In the genomic region with DNA sequence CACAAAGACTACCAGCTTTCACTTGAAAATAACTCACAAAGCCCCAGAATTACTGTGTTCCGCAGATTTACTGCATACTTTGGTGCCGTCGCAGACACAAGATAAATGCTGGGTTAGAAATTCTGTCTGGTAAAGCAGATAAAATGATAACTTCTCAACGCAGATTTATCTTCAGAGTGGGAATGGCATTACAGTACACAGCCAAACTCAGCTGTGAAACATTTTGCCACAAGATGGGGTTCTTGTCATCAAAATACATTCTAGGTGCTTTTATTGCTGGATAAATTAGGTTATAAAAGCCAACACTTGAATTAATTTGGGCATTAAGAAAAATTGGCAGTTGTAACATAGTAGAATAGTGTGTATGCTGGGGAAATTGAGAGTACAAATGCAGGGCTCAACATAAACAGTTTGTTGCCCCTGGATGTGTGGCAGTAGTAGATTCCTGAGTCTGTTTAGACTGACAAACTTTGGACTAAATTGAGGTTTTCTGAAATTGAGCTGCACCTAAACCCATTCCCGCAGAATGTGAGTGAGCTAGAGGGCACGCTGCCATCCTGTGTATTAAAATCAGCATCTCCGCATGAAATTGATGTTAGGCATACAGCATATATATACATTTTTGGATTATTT, we compare ENCODE assay signal across 12 cellular contexts.
A peak's percentile ranks its signal among the peaks of the same experiment; 100 is the strongest.
DNase-seq lines count a peak whose midpoint lies in the region; ATAC-seq, FAIRE-seq and TF ChIP-seq lines count a peak whose summit lies in the region.
"Had no signal": no experiment of that assay in that cellular context is flagged by ENCODE, and none has a peak within 500 bp of the region (broad histone marks: within the 10 kb centered on the region; RNA-seq: fewer than 3 reads in every experiment).

No MANE protein-coding gene starts in this region.

- H3K4me1 Mint-ChIP-seq in activated B cell treated with CpG ODN at 0.5 μM for 24 hours (no peaks in the 10 kb centered on the region), CD14-positive monocyte (no peaks in the 10 kb centered on the region)

- DNase-seq in GM12891 (ENCODE audit: insufficient read length, low spot score) (no peak), activated B cell treated with CpG ODN at 0.5 μM for 24 hours (no peak), heart left ventricle (no peak), gastrocnemius medialis (no peak), CD14-positive monocyte (ENCODE audit: low spot score) (no peak), NCI-H524 treated with DMSO at 0.1 percent for 48 hours (lab: John Stamatoyannopoulos, UW) (no peak), GF-D8 (lab: John Stamatoyannopoulos, UW) (no peak)
- DNase-seq: activated CD4-positive, alpha-beta T cell treated with anti-CD3 and anti-CD28 coated beads for 48 hours; mucosa of descending colon; NCI-H774 had no signal

- peak; percentile 28 for ATAC-seq in activated B cell treated with CpG ODN at 0.5 μM for 24 hours (ENCODE audit: low read depth)
- peak in 2 of 4 donors; percentile 54 to 55 for ATAC-seq in heart left ventricle
- no peak for ATAC-seq in gastrocnemius medialis
- ATAC-seq in HG02571 (IDR thresholded peaks at IDR 0.05; ENCODE audit: unreplicated experiment), result no peak
- ATAC-seq: mucosa of descending colon had no signal

- H3K36me3 ChIP-seq in heart left ventricle (peaks cover 0 to 28% (median 0%) of the 10 kb centered on the region in 9 donors), gastrocnemius medialis (no peaks in the 10 kb centered on the region)

- POLR2A ChIA-PET in activated B cell treated with CpG ODN at 0.5 μM for 24 hours (lab: Charles Lee), result interaction anchor here (0.8 to 1.2 kb wide), 3 partner anchors 236 to 476 kb away, joined by 3 read pairs; no protein-coding TSS in a partner anchor

- H3K9me3 ChIP-seq in heart left ventricle (no peaks in the 10 kb centered on the region), gastrocnemius medialis (no peaks in the 10 kb centered on the region)
- H3K9me3 ChIP-seq: mucosa of descending colon had no signal

- no peak for TF ChIP-seq CTCF in activated B cell treated with CpG ODN at 0.5 μM for 24 hours (IDR thresholded peaks at IDR 0.05)
- peak; percentile 31 to 76 (median 58) for TF ChIP-seq CTCF in heart left ventricle (IDR thresholded peaks at IDR 0.05)
- peak in 3 of 5 experiments; percentile 10 to 34 (median 27) for TF ChIP-seq CTCF in gastrocnemius medialis (IDR thresholded peaks at IDR 0.05 in 4 of 5, conservative IDR thresholded peaks at IDR 0.05 in 1 of 5)
- TF ChIP-seq CTCF in CD14-positive monocyte (IDR thresholded peaks at IDR 0.05), result no peak

- H3K9me3 Mint-ChIP-seq in activated B cell treated with CpG ODN at 0.5 μM for 24 hours (no peaks in the 10 kb centered on the region), CD14-positive monocyte (peaks cover 0 to 2% (median 0%) of the 10 kb centered on the region in 7 donors)

- H3K27ac ChIP-seq in heart left ventricle (no peak overlapping the region), gastrocnemius medialis (no peak overlapping the region)

- H3K27ac Mint-ChIP-seq in activated B cell treated with CpG ODN at 0.5 μM for 24 hours, result no peak overlapping the region
- H3K27ac Mint-ChIP-seq in CD14-positive monocyte, result peak overlapping the region in 1 of 7 donors; percentile 38

- CTCF ChIA-PET in activated B cell treated with CpG ODN at 0.5 μM for 24 hours (lab: Charles Lee), result interaction anchor here (0.6 to 1.6 kb wide), 7 partner anchors 193 to 655 kb away, joined by 3 to 18 read pairs (median 4); no protein-coding TSS in a partner anchor

- FAIRE-seq in GM12891 (lab: Jason Lieb, UNC), result no peak
- FAIRE-seq: colon had no signal

- no peak overlapping the region for H3K4me3 ChIP-seq in heart left ventricle
- no peak overlapping the region for H3K4me3 ChIP-seq in gastrocnemius medialis
- H3K4me3 ChIP-seq: mucosa of descending colon had no signal

- no peaks in the 10 kb centered on the region for H3K27me3 Mint-ChIP-seq in activated B cell treated with CpG ODN at 0.5 μM for 24 hours
- H3K27me3 Mint-ChIP-seq in CD14-positive monocyte (ENCODE audit: low read depth in 3 of 3), result no peaks in the 10 kb centered on the region

- H3K36me3 Mint-ChIP-seq in activated B cell treated with CpG ODN at 0.5 μM for 24 hours (ENCODE audit: low read depth) (peaks cover 32% of the 10 kb centered on the region), CD14-positive monocyte (peaks cover 64 to 74% of the 10 kb centered on the region in 2 donors)

- 70 to 76% (median 73%) methylated on average over 7 of the region's 7 CpGs for WGBS in heart left ventricle, 4 donors

- H3K27me3 ChIP-seq in heart left ventricle (no peaks in the 10 kb centered on the region), gastrocnemius medialis (no peaks in the 10 kb centered on the region)

- H3K4me1 ChIP-seq in heart left ventricle (no peaks in the 10 kb centered on the region), gastrocnemius medialis (no peaks in the 10 kb centered on the region)

- in situ Hi-C loops in gastrocnemius medialis (cut with MboI; ENCODE audit: low sequenced_read_pairs in 4 of 4), result loop anchor here in 1 of 4 donors (25.0 kb wide), 1 partner anchor 474 kb away; no protein-coding TSS in a partner anchor

- intact Hi-C loops in activated B cell treated with CpG ODN at 0.5 μM for 24 hours (cut with micrococcal nuclease) (loop anchor here (1.0 to 2.0 kb wide), 3 partner anchors 204 to 655 kb away; no protein-coding TSS in a partner anchor), heart left ventricle (cut with DNase I) (loop anchor here (2.0 to 10.0 kb wide), 9 partner anchors 204 to 659 kb away; no protein-coding TSS in a partner anchor), gastrocnemius medialis (cut with DNase I; ENCODE audit: low total_unique reads) (loop anchor here (10.0 kb wide), 1 partner anchor 477 kb away; no protein-coding TSS in a partner anchor), CD14-positive monocyte (cut with micrococcal nuclease) (no loop called here)

- no peak overlapping the region for H3K4me3 Mint-ChIP-seq in activated B cell treated with CpG ODN at 0.5 μM for 24 hours
- no peak overlapping the region for H3K4me3 Mint-ChIP-seq in CD14-positive monocyte

- TF ChIP-seq POLR2A in GM12891 (IDR thresholded peaks at IDR 0.05; ENCODE audit: low read depth, low read length) (no peak), heart left ventricle (IDR thresholded peaks at IDR 0.05) (no peak), gastrocnemius medialis (IDR thresholded peaks at IDR 0.05) (no peak)

TF ChIP-seq in GM12891, 5 proteins besides CTCF, POLR2A, EP300 and RAD21:
- TF ChIP-seq POLR2AphosphoS5 (IDR thresholded peaks at IDR 0.05; ENCODE audit: low read depth, low read length) (peak; percentile 53; the same call in 1 of the 2 replicates), POU2F2 (IDR thresholded peaks at IDR 0.05; ENCODE audit: low read depth, low read length) (no peak), SPI1 (IDR thresholded peaks at IDR 0.05; ENCODE audit: low read depth, low read length) (no peak), PAX5 (IDR thresholded peaks at IDR 0.05; ENCODE audit: insufficient read depth, low read length, severe bottlenecking) (no peak), TAF1 (IDR thresholded peaks at IDR 0.05; ENCODE audit: low read depth, low read length) (no peak)
TF ChIP-seq in GM12891: peak in this region for 1.

Comparison
In these comparisons a context has a peak if more than half of its experiments do, and no peak if none do; other contexts are left out.
1. CTCF ChIP-seq: peak in heart left ventricle (12 of 12) and gastrocnemius medialis (3 of 5); none in activated B cell treated with CpG ODN at 0.5 μM for 24 hours (single experiment) and CD14-positive monocyte (single experiment).
2. intact Hi-C loops: an anchor here in activated B cell treated with CpG ODN at 0.5 μM for 24 hours (1.0 to 2.0 kb wide), heart left ventricle (2.0 to 10.0 kb wide) and gastrocnemius medialis (10.0 kb wide); none called in CD14-positive monocyte.